Comparison of ENCODE assay signal across 1 cellular context in the genomic region with DNA sequence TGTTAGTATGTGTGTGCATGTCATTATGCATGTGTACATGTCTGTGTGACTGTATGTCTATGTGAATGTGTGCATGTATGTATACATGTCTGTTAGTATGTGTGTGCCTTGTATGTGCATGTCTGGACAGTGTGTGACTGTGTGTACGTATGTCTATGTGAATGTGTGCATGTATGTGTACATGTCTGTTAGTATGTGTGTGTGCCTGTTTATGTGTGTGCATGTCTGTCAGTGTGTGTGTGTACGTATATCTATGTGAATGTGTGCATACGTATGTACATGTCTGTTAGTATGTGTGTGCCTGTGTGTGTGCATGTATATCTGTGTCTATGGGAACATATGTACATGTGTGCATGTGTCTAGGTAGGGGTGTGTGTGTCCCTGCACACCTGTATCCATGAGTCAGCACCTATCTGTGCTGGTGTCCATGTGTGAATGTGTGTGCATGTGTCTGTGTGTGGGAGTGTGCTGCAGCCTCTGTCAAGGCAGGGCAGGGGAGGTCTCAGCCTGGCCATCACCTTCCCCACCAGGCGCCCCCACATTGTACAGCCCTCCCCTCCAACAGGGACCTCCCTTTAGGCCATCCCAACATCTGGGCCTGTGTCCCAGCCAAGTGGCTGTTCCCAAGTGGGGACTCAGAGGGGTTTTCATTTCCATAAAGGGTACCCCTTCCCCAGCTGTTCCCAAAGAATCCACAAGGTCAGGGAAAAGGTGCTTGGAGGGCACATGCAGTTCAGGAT.
TF ChIP-seq lines count a peak whose summit lies in the region.

No MANE protein-coding gene starts in this region.

TF ChIP-seq in GM12878, 131 proteins besides CTCF, POLR2A, EP300 and RAD21 (continued from another document):
- TF ChIP-seq, protein P1, sequence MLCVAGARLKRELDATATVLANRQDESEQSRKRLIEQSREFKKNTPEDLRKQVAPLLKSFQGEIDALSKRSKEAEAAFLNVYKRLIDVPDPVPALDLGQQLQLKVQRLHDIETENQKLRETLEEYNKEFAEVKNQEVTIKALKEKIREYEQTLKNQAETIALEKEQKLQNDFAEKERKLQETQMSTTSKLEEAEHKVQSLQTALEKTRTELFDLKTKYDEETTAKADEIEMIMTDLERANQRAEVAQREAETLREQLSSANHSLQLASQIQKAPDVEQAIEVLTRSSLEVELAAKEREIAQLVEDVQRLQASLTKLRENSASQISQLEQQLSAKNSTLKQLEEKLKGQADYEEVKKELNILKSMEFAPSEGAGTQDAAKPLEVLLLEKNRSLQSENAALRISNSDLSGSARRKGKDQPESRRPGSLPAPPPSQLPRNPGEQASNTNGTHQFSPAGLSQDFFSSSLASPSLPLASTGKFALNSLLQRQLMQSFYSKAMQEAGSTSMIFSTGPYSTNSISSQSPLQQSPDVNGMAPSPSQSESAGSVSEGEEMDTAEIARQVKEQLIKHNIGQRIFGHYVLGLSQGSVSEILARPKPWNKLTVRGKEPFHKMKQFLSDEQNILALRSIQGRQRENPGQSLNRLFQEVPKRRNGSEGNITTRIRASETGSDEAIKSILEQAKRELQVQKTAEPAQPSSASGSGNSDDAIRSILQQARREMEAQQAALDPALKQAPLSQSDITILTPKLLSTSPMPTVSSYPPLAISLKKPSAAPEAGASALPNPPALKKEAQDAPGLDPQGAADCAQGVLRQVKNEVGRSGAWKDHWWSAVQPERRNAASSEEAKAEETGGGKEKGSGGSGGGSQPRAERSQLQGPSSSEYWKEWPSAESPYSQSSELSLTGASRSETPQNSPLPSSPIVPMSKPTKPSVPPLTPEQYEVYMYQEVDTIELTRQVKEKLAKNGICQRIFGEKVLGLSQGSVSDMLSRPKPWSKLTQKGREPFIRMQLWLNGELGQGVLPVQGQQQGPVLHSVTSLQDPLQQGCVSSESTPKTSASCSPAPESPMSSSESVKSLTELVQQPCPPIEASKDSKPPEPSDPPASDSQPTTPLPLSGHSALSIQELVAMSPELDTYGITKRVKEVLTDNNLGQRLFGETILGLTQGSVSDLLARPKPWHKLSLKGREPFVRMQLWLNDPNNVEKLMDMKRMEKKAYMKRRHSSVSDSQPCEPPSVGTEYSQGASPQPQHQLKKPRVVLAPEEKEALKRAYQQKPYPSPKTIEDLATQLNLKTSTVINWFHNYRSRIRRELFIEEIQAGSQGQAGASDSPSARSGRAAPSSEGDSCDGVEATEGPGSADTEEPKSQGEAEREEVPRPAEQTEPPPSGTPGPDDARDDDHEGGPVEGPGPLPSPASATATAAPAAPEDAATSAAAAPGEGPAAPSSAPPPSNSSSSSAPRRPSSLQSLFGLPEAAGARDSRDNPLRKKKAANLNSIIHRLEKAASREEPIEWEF (IDR thresholded peaks at IDR 0.05; ENCODE audit: insufficient replicate concordance, low read depth, low read length) = no peak
- no peak for TF ChIP-seq SMAD5 (IDR thresholded peaks at IDR 0.05; ENCODE audit: low read depth)
- no peak for TF ChIP-seq ZNF217 (IDR thresholded peaks at IDR 0.05)
- no peak for TF ChIP-seq DPF2 (IDR thresholded peaks at IDR 0.05)
- TF ChIP-seq, protein P2, sequence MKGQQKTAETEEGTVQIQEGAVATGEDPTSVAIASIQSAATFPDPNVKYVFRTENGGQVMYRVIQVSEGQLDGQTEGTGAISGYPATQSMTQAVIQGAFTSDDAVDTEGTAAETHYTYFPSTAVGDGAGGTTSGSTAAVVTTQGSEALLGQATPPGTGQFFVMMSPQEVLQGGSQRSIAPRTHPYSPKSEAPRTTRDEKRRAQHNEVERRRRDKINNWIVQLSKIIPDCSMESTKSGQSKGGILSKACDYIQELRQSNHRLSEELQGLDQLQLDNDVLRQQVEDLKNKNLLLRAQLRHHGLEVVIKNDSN (IDR thresholded peaks at IDR 0.05; ENCODE audit: borderline replicate concordance, extremely low read length, insufficient read depth, low read depth, low read length) = no peak
- no peak for TF ChIP-seq ATF7 (IDR thresholded peaks at IDR 0.05; ENCODE audit: low read depth)
- no peak for TF ChIP-seq BMI1 (IDR thresholded peaks at IDR 0.05; ENCODE audit: borderline replicate concordance)
- TF ChIP-seq CHD1 (IDR thresholded peaks at IDR 0.05; ENCODE audit: low read depth, low read length) = no peak
- TF ChIP-seq, protein P3, sequence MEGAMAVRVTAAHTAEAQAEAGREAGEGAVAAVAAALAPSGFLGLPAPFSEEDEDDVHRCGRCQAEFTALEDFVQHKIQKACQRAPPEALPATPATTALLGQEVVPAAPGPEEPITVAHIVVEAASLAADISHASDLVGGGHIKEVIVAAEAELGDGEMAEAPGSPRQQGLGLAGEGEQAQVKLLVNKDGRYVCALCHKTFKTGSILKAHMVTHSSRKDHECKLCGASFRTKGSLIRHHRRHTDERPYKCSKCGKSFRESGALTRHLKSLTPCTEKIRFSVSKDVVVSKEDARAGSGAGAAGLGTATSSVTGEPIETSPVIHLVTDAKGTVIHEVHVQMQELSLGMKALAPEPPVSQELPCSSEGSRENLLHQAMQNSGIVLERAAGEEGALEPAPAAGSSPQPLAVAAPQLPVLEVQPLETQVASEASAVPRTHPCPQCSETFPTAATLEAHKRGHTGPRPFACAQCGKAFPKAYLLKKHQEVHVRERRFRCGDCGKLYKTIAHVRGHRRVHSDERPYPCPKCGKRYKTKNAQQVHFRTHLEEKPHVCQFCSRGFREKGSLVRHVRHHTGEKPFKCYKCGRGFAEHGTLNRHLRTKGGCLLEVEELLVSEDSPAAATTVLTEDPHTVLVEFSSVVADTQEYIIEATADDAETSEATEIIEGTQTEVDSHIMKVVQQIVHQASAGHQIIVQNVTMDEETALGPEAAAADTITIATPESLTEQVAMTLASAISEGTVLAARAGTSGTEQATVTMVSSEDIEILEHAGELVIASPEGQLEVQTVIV (IDR thresholded peaks at IDR 0.05; ENCODE audit: borderline replicate concordance, partially characterized antibody) = no peak
- no peak for TF ChIP-seq STAT3 (IDR thresholded peaks at IDR 0.05; ENCODE audit: low read depth, low read length)
- no peak for TF ChIP-seq SUPT20H (IDR thresholded peaks at IDR 0.05; ENCODE audit: borderline replicate concordance, control insufficient read depth, low read depth, low read length)
- TF ChIP-seq SREBF2 (IDR thresholded peaks at IDR 0.05; ENCODE audit: low read length) = no peak
- TF ChIP-seq, protein P4, sequence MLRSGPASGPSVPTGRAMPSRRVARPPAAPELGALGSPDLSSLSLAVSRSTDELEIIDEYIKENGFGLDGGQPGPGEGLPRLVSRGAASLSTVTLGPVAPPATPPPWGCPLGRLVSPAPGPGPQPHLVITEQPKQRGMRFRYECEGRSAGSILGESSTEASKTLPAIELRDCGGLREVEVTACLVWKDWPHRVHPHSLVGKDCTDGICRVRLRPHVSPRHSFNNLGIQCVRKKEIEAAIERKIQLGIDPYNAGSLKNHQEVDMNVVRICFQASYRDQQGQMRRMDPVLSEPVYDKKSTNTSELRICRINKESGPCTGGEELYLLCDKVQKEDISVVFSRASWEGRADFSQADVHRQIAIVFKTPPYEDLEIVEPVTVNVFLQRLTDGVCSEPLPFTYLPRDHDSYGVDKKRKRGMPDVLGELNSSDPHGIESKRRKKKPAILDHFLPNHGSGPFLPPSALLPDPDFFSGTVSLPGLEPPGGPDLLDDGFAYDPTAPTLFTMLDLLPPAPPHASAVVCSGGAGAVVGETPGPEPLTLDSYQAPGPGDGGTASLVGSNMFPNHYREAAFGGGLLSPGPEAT (IDR thresholded peaks at IDR 0.05; ENCODE audit: low read depth) = no peak
- TF ChIP-seq MYB (IDR thresholded peaks at IDR 0.05; ENCODE audit: borderline replicate concordance, low read depth, low read length) = no peak
- no peak for TF ChIP-seq FOXM1 (IDR thresholded peaks at IDR 0.05; ENCODE audit: low read depth, low read length)
- TF ChIP-seq YY1 (IDR thresholded peaks at IDR 0.05; ENCODE audit: low read depth, low read length) = no peak
TF ChIP-seq in GM12878: peak in this region for 0.
